ENCODE assay signal across 8 cellular contexts in genomic region chr1:207404849-207405525, GRCh38. TPM values are rescaled to one million over a fixed set of nuclear protein-coding genes. Genes with fewer than 3 reads are reported as not detected.
DNase-seq lines count a peak whose midpoint lies in the region; ATAC-seq, FAIRE-seq and TF ChIP-seq lines count a peak whose summit lies in the region.

No MANE protein-coding gene starts in this region.

- no peak overlapping the region for H3K27ac Mint-ChIP-seq in astrocyte (ENCODE audit: unreplicated experiment)

- WGBS in spleen, 5 donors, result 84 to 94% (median 86%) methylated on average over 6 of the region's 6 CpGs

- H3K79me2 ChIP-seq in astrocyte (ENCODE audit: insufficient read depth, low read length), result no peaks in the 10 kb centered on the region

- peak; percentile 91 for FAIRE-seq in G401.6 (lab: Jason Lieb, UNC)
- no peak for FAIRE-seq in astrocyte (lab: Jason Lieb, UNC)

- H3K9me3 ChIP-seq in astrocyte (ENCODE audit: insufficient read depth, low read depth, low read length) (no peaks in the 10 kb centered on the region), spleen (peaks cover 0 to 4% (median 0%) of the 10 kb centered on the region in 8 donors)

- intact Hi-C loops in spleen (cut with DNase I; ENCODE audit: low total_unique reads), result loop anchor here (5.0 kb wide), 1 partner anchor 323 kb away; no protein-coding TSS in a partner anchor

- ATAC-seq in HG03175 (IDR thresholded peaks at IDR 0.05; ENCODE audit: unreplicated experiment) (peak; percentile 61), HG03159 (IDR thresholded peaks at IDR 0.05; ENCODE audit: unreplicated experiment) (no peak)

- no peak overlapping the region for H2AFZ ChIP-seq in astrocyte (ENCODE audit: low read depth, low read length)

- no peaks in the 10 kb centered on the region for H3K36me3 Mint-ChIP-seq in astrocyte (ENCODE audit: low read depth, unreplicated experiment)

- H3K36me3 ChIP-seq in astrocyte (ENCODE audit: insufficient read depth, low read length) (no peaks in the 10 kb centered on the region), spleen (no peaks in the 10 kb centered on the region)

- H3K27me3 Mint-ChIP-seq in astrocyte (ENCODE audit: low read depth, unreplicated experiment), result peaks cover 10% of the 10 kb centered on the region

- H3K9me3 Mint-ChIP-seq in astrocyte (ENCODE audit: unreplicated experiment), result no peaks in the 10 kb centered on the region

- H3K27me3 ChIP-seq in astrocyte (ENCODE audit: insufficient read depth, low read length) (peaks cover 3% of the 10 kb centered on the region), spleen (replicated peaks in 1 of 7) (no peaks in the 10 kb centered on the region)

- TF ChIP-seq CTCF in astrocyte (IDR thresholded peaks at IDR 0.05; ENCODE audit: insufficient read depth, low read depth, low read length) (peak; percentile 75), spleen (IDR thresholded peaks at IDR 0.05 in 8 of 11, conservative IDR thresholded peaks at IDR 0.05 in 3 of 11) (peak; percentile 70 to 91 (median 83))

- no peak overlapping the region for H3K4me3 ChIP-seq in astrocyte (ENCODE audit: insufficient read depth, low read depth, low read length)
- no peak overlapping the region for H3K4me3 ChIP-seq in spleen

- no peak overlapping the region for H3K4me3 Mint-ChIP-seq in astrocyte (ENCODE audit: unreplicated experiment)

- H3K4me1 Mint-ChIP-seq in astrocyte (ENCODE audit: low read depth, unreplicated experiment), result no peaks in the 10 kb centered on the region

- no peaks in the 10 kb centered on the region for H4K20me1 ChIP-seq in astrocyte (ENCODE audit: insufficient read depth, low read length)

- no peak for TF ChIP-seq POLR2A in spleen (IDR thresholded peaks at IDR 0.05)

- no peak overlapping the region for H3K9ac ChIP-seq in astrocyte (ENCODE audit: low read length)

- H3K4me2 ChIP-seq in astrocyte (ENCODE audit: low read length), result no peak overlapping the region

- DNase-seq in NCI-H510A treated with DMSO at 0.1 percent for 48 hours (lab: John Stamatoyannopoulos, UW), result peak; percentile 87
- DNase-seq in astrocyte (ENCODE audit: low read depth), result peak; percentile 53
- peak; percentile 56 for DNase-seq in hepatic stellate cell (ENCODE audit: low spot score)
- no peak for DNase-seq in spleen
- DNase-seq in occipital lobe (lab: John Stamatoyannopoulos, UW), result no peak

- H3K4me1 ChIP-seq in astrocyte (ENCODE audit: insufficient read depth, low read length), result no peaks in the 10 kb centered on the region
- H3K4me1 ChIP-seq in spleen, result peaks cover 3 to 47% (median 20%) of the 10 kb centered on the region in 6 donors

- H3K27ac ChIP-seq in astrocyte (ENCODE audit: low read depth, low read length) (no peak overlapping the region), spleen (peak overlapping the region in 1 of 8 donors; percentile 9)

RNA-seq across cellular contexts. Expression of gene CR2, which starts 49.1 kb away (rescaled TPM):
- total RNA-seq in astrocyte (0.07 and 0.09 TPM in 2 replicates), spleen (100 to 1,000 TPM in 6 of 7 donors, 10 to 100 TPM in 1; 87.2 to 174 (median 111) TPM), occipital lobe (not detected)
- polyA plus RNA-seq in spleen, result 100 to 1,000 TPM; 190 to 284 (median 254) TPM

Comparison
In these comparisons a context has a peak if more than half of its experiments do, and no peak if none do; other contexts are left out.
1. DNase-seq: peak in NCI-H510A treated with DMSO at 0.1 percent for 48 hours (single experiment), astrocyte (single experiment) and hepatic stellate cell (single experiment); none in spleen (single experiment) and occipital lobe (single experiment).
2. RNA of gene CR2, which starts 49.1 kb away (total RNA-seq): 87.2 to 174 TPM in spleen; 0.07 to 0.09 TPM in astrocyte and not detected in occipital lobe (single experiment); every median in the first group is over 10 times any median in the second.